In the genomic region with DNA sequence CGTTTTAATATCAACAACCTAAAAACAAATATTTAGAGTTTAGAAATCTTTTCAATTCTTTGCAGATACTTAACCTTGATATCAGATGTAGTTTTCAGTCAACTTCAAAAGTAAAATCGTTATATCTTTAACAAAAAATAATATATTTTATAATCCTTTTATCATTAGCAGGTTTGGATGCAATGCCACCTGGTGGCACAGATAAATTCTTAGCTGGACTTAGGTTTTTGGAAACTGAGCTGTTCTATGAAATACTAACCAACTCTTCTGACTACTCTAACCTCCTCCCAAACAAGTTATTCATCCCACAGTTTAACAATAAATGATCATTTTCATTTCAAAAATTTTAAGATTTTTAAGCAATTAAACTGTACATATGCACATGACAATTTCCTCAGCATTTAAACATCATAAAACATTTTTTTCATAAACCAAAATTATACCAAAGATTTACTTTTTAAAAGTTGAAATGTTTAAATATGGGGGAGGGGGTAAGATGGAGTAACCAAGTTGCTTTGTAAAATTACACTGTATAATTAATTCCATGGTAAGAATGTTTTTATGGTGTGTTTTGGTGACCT, we compare ENCODE assay signal across 9 cellular contexts. TPM values are rescaled to one million over a fixed set of nuclear protein-coding genes. Genes with fewer than 3 reads are reported as not detected.
DNase-seq lines count a peak whose midpoint lies in the region; ATAC-seq and TF ChIP-seq lines count a peak whose summit lies in the region.
"Had no signal": no experiment of that assay in that cellular context is flagged by ENCODE, and none has a peak within 500 bp of the region (broad histone marks: within the 10 kb centered on the region; RNA-seq: fewer than 3 reads in every experiment).

No MANE protein-coding gene starts in this region.

- H3K4me1 ChIP-seq in Karpas-422 (ENCODE audit: low read length) = peaks cover 8% of the 10 kb centered on the region; the same call in 1 of the 2 replicates
- H3K4me1 ChIP-seq in mesendoderm (ENCODE audit: control insufficient read depth, low read depth, low read length) = peaks cover 3% of the 10 kb centered on the region

- no peak overlapping the region for H2BK15ac ChIP-seq in mesendoderm (replicated peaks; ENCODE audit: low read depth)

- H3K79me1 ChIP-seq in mesendoderm (ENCODE audit: low read length) = no peaks in the 10 kb centered on the region

- H3K27ac ChIP-seq in Karpas-422 (ENCODE audit: low read length) = no peak overlapping the region
- H3K27ac ChIP-seq in mesendoderm (ENCODE audit: low read depth, low read length) = peak overlapping the region; percentile 28

- DNase-seq in DMS 273 treated with DMSO at 0.1 percent for 48 hours (lab: John Stamatoyannopoulos, UW) (peak; percentile 18), Karpas-422 (peak; percentile 67), astrocyte of the cerebellum (ENCODE audit: low read depth) (no peak), mesendoderm (peak; percentile 52), retina (no peak), Right ventricle myocardium superior (no peak)
- DNase-seq: GOT3 had no signal

- H3K4me2 ChIP-seq in Karpas-422 (ENCODE audit: low read depth, low read length, poor library complexity, severe bottlenecking) (peak overlapping the region; percentile 30), mesendoderm (ENCODE audit: low read length) (no peak overlapping the region)

- H2BK5ac ChIP-seq in mesendoderm (ENCODE audit: low read length) = no peak overlapping the region

- no peaks in the 10 kb centered on the region; the same call in 1 of the 2 replicates for H4K20me1 ChIP-seq in Karpas-422 (ENCODE audit: insufficient read depth, low read depth, low read length)

- H3K23ac ChIP-seq in mesendoderm (ENCODE audit: low read length) = no peak overlapping the region

- H2BK120ac ChIP-seq in mesendoderm (ENCODE audit: low read depth, low read length) = no peak overlapping the region

- no peaks in the 10 kb centered on the region for H3K36me3 ChIP-seq in Karpas-422 (ENCODE audit: insufficient read depth, low read length)
- no peaks in the 10 kb centered on the region for H3K36me3 ChIP-seq in mesendoderm (ENCODE audit: control insufficient read depth, insufficient read depth, low read length)

- peak overlapping the region; percentile 60 for H3K18ac ChIP-seq in mesendoderm (ENCODE audit: low read length)

- H3K9me2 ChIP-seq in Karpas-422 (replicated peaks; ENCODE audit: insufficient read depth, low read length) = no peaks in the 10 kb centered on the region

- H3K79me2 ChIP-seq in Karpas-422 (ENCODE audit: low read length) = no peaks in the 10 kb centered on the region
- H3K79me2 ChIP-seq in mesendoderm (ENCODE audit: control insufficient read depth, insufficient read depth, low read length) = no peaks in the 10 kb centered on the region

- no peaks in the 10 kb centered on the region for H3K9me3 ChIP-seq in Karpas-422 (ENCODE audit: low read length)

- H3K4ac ChIP-seq in mesendoderm (ENCODE audit: low read depth, low read length) = no peak overlapping the region

- ATAC-seq in GM21529 (IDR thresholded peaks at IDR 0.05; ENCODE audit: unreplicated experiment) (no peak), GM19023 (IDR thresholded peaks at IDR 0.05; ENCODE audit: unreplicated experiment) (no peak), Right ventricle myocardium superior (ENCODE audit: poor library complexity) (no peak)

- 100% methylated on average over 2 of the region's 2 CpGs for WGBS in mesendoderm (ENCODE audit: extremely low coverage, insufficient coverage, low lambda C conversion rate)

- TF ChIP-seq CTCF in astrocyte of the cerebellum (IDR thresholded peaks at IDR 0.05; ENCODE audit: low read depth, low read length, missing control alignments) = peak; percentile 53

- H3K9ac ChIP-seq in Karpas-422 (ENCODE audit: low read length) (no peak overlapping the region), mesendoderm (ENCODE audit: low read length) (no peak overlapping the region)

- no peak overlapping the region for H4K8ac ChIP-seq in mesendoderm (ENCODE audit: low read depth, low read length)

- H2AK5ac ChIP-seq in mesendoderm (ENCODE audit: low read length) = no peak overlapping the region

- H3K4me3 ChIP-seq in Karpas-422 (ENCODE audit: low read length) (no peak overlapping the region), astrocyte of the cerebellum (ENCODE audit: low read depth, low read length) (no peak overlapping the region), mesendoderm (ENCODE audit: low read length) (no peak overlapping the region)

- in situ Hi-C loops in astrocyte of the cerebellum (cut with HindIII; ENCODE audit: low sequenced_read_pairs) = no loop called here

- no peak overlapping the region for H4K5ac ChIP-seq in mesendoderm (ENCODE audit: low read length)

- no peak overlapping the region for H3K56ac ChIP-seq in mesendoderm (ENCODE audit: low read length)

- intact Hi-C loops in Right ventricle myocardium superior (cut with DNase I) = no loop called here

- H3K27me3 ChIP-seq in Karpas-422 (ENCODE audit: low read length) (no peaks in the 10 kb centered on the region), mesendoderm (ENCODE audit: insufficient read depth, low read length, poor library complexity) (no peaks in the 10 kb centered on the region)

- H2AFZ ChIP-seq in Karpas-422 (ENCODE audit: low read length) = no peak overlapping the region

RNA-seq across cellular contexts. Expression of gene HIBADH, which starts 56.9 kb away (rescaled TPM):
- 30.1 and 36.4 TPM in 2 replicates for total RNA-seq in Karpas-422 (2014; rRNA removed; shearing (Covaris generic); ENCODE audit: low replicate concordance)
- polyA plus RNA-seq in mesendoderm (2013, experiment 1 of 2) = 13.4 TPM
- 13.7 TPM for polyA plus RNA-seq in mesendoderm (2013, experiment 2 of 2)
- total RNA-seq in Right ventricle myocardium superior = 113 TPM

Comparison
In these comparisons a context has a peak if more than half of its experiments do, and no peak if none do; other contexts are left out.
1. DNase-seq: peak in DMS 273 treated with DMSO at 0.1 percent for 48 hours (single experiment), Karpas-422 (single experiment) and mesendoderm (single experiment); none in astrocyte of the cerebellum (single experiment), retina (single experiment) and Right ventricle myocardium superior (single experiment).